In genomic region chr22:31250740-31251330, GRCh38 we compare ENCODE assay signal across 15 cellular contexts. TPM values are rescaled to one million over a fixed set of nuclear protein-coding genes. Genes with fewer than 3 reads are reported as not detected.
DNase-seq lines count a peak whose midpoint lies in the region; ATAC-seq and TF ChIP-seq lines count a peak whose summit lies in the region.
"Had no signal": no experiment of that assay in that cellular context is flagged by ENCODE, and none has a peak within 500 bp of the region (broad histone marks: within the 10 kb centered on the region; RNA-seq: fewer than 3 reads in every experiment).

No MANE protein-coding gene starts in this region.

- no peak overlapping the region for H3K14ac ChIP-seq in trophoblast cell (ENCODE audit: low read length)

- H3K27me3 ChIP-seq in adipocyte (replicated peaks; ENCODE audit: control insufficient read depth, insufficient read depth, low read length) (no peaks in the 10 kb centered on the region), trophoblast cell (ENCODE audit: insufficient read depth, low read length) (no peaks in the 10 kb centered on the region)
- no peaks in the 10 kb centered on the region for H3K27me3 ChIP-seq in CD4-positive, alpha-beta memory T cell (ENCODE audit: insufficient read depth, low read length)
- H3K27me3 ChIP-seq: BLaER1 had no signal

- H4K91ac ChIP-seq in trophoblast cell (ENCODE audit: low read depth, low read length): peak overlapping the region; percentile 45

- peak overlapping the region; percentile 55 for H4K8ac ChIP-seq in trophoblast cell (ENCODE audit: low read depth, low read length)

- TF ChIP-seq CTCF in Calu3 (IDR thresholded peaks at IDR 0.05; ENCODE audit: unreplicated experiment): no peak

- H3K9ac ChIP-seq in adipocyte (ENCODE audit: low read length) (no peak overlapping the region), trophoblast cell (ENCODE audit: low read length) (no peak overlapping the region)
- H3K9ac ChIP-seq: BLaER1, KMS-11 had no signal

- H3K9me3 Mint-ChIP-seq in Calu3 (ENCODE audit: low read depth, unreplicated experiment): no peaks in the 10 kb centered on the region
- H3K9me3 Mint-ChIP-seq in activated T-helper 17 cell treated with anti-CD3 and anti-CD28 coated beads, Interleukin-2, amount 50 U/mL, for 72 hours: no peaks in the 10 kb centered on the region
- H3K9me3 Mint-ChIP-seq in CD4-positive, alpha-beta memory T cell: no peaks in the 10 kb centered on the region
- H3K9me3 Mint-ChIP-seq: naive thymus-derived CD8-positive, alpha-beta T cell had no signal

- H3K4me3 ChIP-seq in adipocyte (ENCODE audit: low read length): peak overlapping the region; percentile 38
- H3K4me3 ChIP-seq in trophoblast cell (ENCODE audit: low read depth, low read length): no peak overlapping the region
- H3K4me3 ChIP-seq in CD4-positive, alpha-beta memory T cell (ENCODE audit: low read length in 2 of 2): no peak overlapping the region
- H3K4me3 ChIP-seq: BLaER1 had no signal

- peaks cover 9% of the 10 kb centered on the region for H3K36me3 Mint-ChIP-seq in Calu3 (ENCODE audit: insufficient read depth, unreplicated experiment)
- no peaks in the 10 kb centered on the region for H3K36me3 Mint-ChIP-seq in activated T-helper 17 cell treated with anti-CD3 and anti-CD28 coated beads, Interleukin-2, amount 50 U/mL, for 72 hours (ENCODE audit: low read depth)
- H3K36me3 Mint-ChIP-seq in CD4-positive, alpha-beta memory T cell: peaks cover 9 to 12% of the 10 kb centered on the region in 2 donors

- POLR2A ChIA-PET in CD4-positive, alpha-beta memory T cell (lab: Charles Lee; ENCODE audit: partially characterized antibody): interaction anchor here (1.6 to 2.2 kb wide), 3 partner anchors 12 to 41 kb away, joined by 5 to 7 read pairs (median 5); partner anchors contain the start of gene PIK3IP1

- H2AK5ac ChIP-seq in trophoblast cell (ENCODE audit: low read length): no peak overlapping the region

- H3K9me3 ChIP-seq in adipocyte (ENCODE audit: control insufficient read depth, low read length) (no peaks in the 10 kb centered on the region), trophoblast cell (ENCODE audit: insufficient read depth, low read depth, low read length) (no peaks in the 10 kb centered on the region)
- H3K9me3 ChIP-seq in CD4-positive, alpha-beta memory T cell (ENCODE audit: control insufficient read depth in 1 of 2, low read length in 2 of 2): no peaks in the 10 kb centered on the region
- H3K9me3 ChIP-seq: BLaER1 had no signal

- WGBS in trophoblast cell (ENCODE audit: extremely low coverage, insufficient coverage, insufficient read length): no CpG with 5 or more reads among the region's 4 CpGs

- H3K27me3 Mint-ChIP-seq in Calu3 (ENCODE audit: unreplicated experiment): no peaks in the 10 kb centered on the region
- H3K27me3 Mint-ChIP-seq in activated T-helper 17 cell treated with anti-CD3 and anti-CD28 coated beads, Interleukin-2, amount 50 U/mL, for 72 hours: no peaks in the 10 kb centered on the region
- no peaks in the 10 kb centered on the region for H3K27me3 Mint-ChIP-seq in CD4-positive, alpha-beta memory T cell
- H3K27me3 Mint-ChIP-seq: naive thymus-derived CD8-positive, alpha-beta T cell had no signal

- BruUV-seq in Calu3 (replicated peaks; lab: Mats Ljungman, UMichigan): no TSS peak

- peaks cover 49% of the 10 kb centered on the region for H3K79me1 ChIP-seq in trophoblast cell (ENCODE audit: low read length)

- H3K18ac ChIP-seq in trophoblast cell (ENCODE audit: low read length): no peak overlapping the region

- no peak overlapping the region for H3K4me3 Mint-ChIP-seq in Calu3 (ENCODE audit: low read depth, unreplicated experiment)
- no peak overlapping the region for H3K4me3 Mint-ChIP-seq in activated T-helper 17 cell treated with anti-CD3 and anti-CD28 coated beads, Interleukin-2, amount 50 U/mL, for 72 hours
- no peak overlapping the region for H3K4me3 Mint-ChIP-seq in CD4-positive, alpha-beta memory T cell

- intact Hi-C loops in Calu3 (cut with micrococcal nuclease; ENCODE audit: unreplicated experiment): no loop called here
- intact Hi-C loops in CD4-positive, alpha-beta memory T cell (cut with micrococcal nuclease): no loop called here

- peak overlapping the region; percentile 74 for H2BK5ac ChIP-seq in trophoblast cell (ENCODE audit: low read depth, low read length, poor library complexity)

- H3K23ac ChIP-seq in trophoblast cell (ENCODE audit: low read length): no peak overlapping the region

- peak overlapping the region; percentile 57 for H2BK120ac ChIP-seq in trophoblast cell (ENCODE audit: insufficient read depth, low read length, poor library complexity)

- DNase-seq in Calu3 (no peak), adipocyte (ENCODE audit: low read depth) (peak; percentile 46), foreskin melanocyte (peak; percentile 82), trophoblast cell (peak in 1 of 2 donors; percentile 24), KG1 (lab: John Stamatoyannopoulos, UW) (no peak)
- no peak for DNase-seq in CD4-positive, alpha-beta memory T cell
- DNase-seq: activated CD4-positive, alpha-beta T cell treated with anti-CD3 and anti-CD28 coated beads for 4 hours; dermis blood vessel endothelial cell; hippocampal formation; naive thymus-derived CD8-positive, alpha-beta T cell; NCI-H226 had no signal

- no peak overlapping the region for H2BK12ac ChIP-seq in trophoblast cell (ENCODE audit: low read length)

- no peak overlapping the region for H4K12ac ChIP-seq in trophoblast cell (ENCODE audit: low read depth, low read length)

- H2AFZ ChIP-seq in trophoblast cell (ENCODE audit: insufficient read depth, low read length, poor library complexity): no peak overlapping the region

- ATAC-seq in activated T-helper 17 cell treated with anti-CD3 and anti-CD28 coated beads, Interleukin-2, amount 50 U/mL, for 72 hours (replicated peaks): no peak
- no peak for ATAC-seq in GM19328 (IDR thresholded peaks at IDR 0.05; ENCODE audit: unreplicated experiment)
- ATAC-seq: naive thymus-derived CD8-positive, alpha-beta T cell had no signal

- peaks cover 12% of the 10 kb centered on the region for H3K4me1 Mint-ChIP-seq in Calu3 (ENCODE audit: low read depth, unreplicated experiment)
- peaks cover 15% of the 10 kb centered on the region for H3K4me1 Mint-ChIP-seq in activated T-helper 17 cell treated with anti-CD3 and anti-CD28 coated beads, Interleukin-2, amount 50 U/mL, for 72 hours
- H3K4me1 Mint-ChIP-seq in CD4-positive, alpha-beta memory T cell: peaks cover 17 to 38% (median 19%) of the 10 kb centered on the region in 4 donors

- H3K79me2 ChIP-seq in trophoblast cell (ENCODE audit: control insufficient read depth, insufficient read depth, low read length, poor library complexity): peaks cover 33% of the 10 kb centered on the region

- H3K36me3 ChIP-seq in adipocyte (ENCODE audit: control insufficient read depth, insufficient read depth, low read length, severe bottlenecking) (no peaks in the 10 kb centered on the region), trophoblast cell (ENCODE audit: control insufficient read depth in 1 of 2, insufficient read depth in 2 of 2, low read length in 2 of 2) (peaks cover 3 to 7% of the 10 kb centered on the region in 2 experiments)
- peaks cover 4% of the 10 kb centered on the region for H3K36me3 ChIP-seq in CD4-positive, alpha-beta memory T cell (ENCODE audit: insufficient read depth, low read length)

- H3K4me2 ChIP-seq in trophoblast cell (ENCODE audit: low read length): peak overlapping the region; percentile 82
- H3K4me2 ChIP-seq: BLaER1, KMS-11 had no signal

- H3K27ac Mint-ChIP-seq in Calu3 (ENCODE audit: unreplicated experiment): peak overlapping the region; percentile 23
- H3K27ac Mint-ChIP-seq in activated T-helper 17 cell treated with anti-CD3 and anti-CD28 coated beads, Interleukin-2, amount 50 U/mL, for 72 hours: no peak overlapping the region
- peak overlapping the region in 3 of 7 donors; percentile 4 to 50 (median 27) for H3K27ac Mint-ChIP-seq in CD4-positive, alpha-beta memory T cell

- CTCF ChIA-PET in Calu3 (lab: Charles Lee): no interaction called here
- CTCF ChIA-PET in CD4-positive, alpha-beta memory T cell (lab: Charles Lee; ENCODE audit: partially characterized antibody): interaction anchor here (1.9 to 2.4 kb wide), 2 partner anchors 21 to 38 kb away, joined by 10 to 20 read pairs; partner anchors contain the start of gene LIMK2

- H3K4me1 ChIP-seq in adipocyte (ENCODE audit: control insufficient read depth, insufficient read depth, low read length) (peaks cover 35% of the 10 kb centered on the region), trophoblast cell (ENCODE audit: control insufficient read depth in 1 of 2, insufficient read depth in 2 of 2, low read length in 2 of 2) (peaks cover 39 to 62% of the 10 kb centered on the region in 2 experiments)
- peaks cover 24% of the 10 kb centered on the region for H3K4me1 ChIP-seq in CD4-positive, alpha-beta memory T cell (ENCODE audit: insufficient read depth, low read length)

- H3K27ac ChIP-seq in trophoblast cell (ENCODE audit: low read depth, low read length): peak overlapping the region; percentile 90
- no peak overlapping the region for H3K27ac ChIP-seq in CD4-positive, alpha-beta memory T cell (ENCODE audit: low read depth, low read length)
- H3K27ac ChIP-seq: BLaER1, KMS-11 had no signal

- H3K4ac ChIP-seq in trophoblast cell (ENCODE audit: low read depth, low read length): peak overlapping the region; percentile 85

RNA-seq across cellular contexts. Expression of gene LIMK2, which starts 38.7 kb away (rescaled TPM):
- total RNA-seq in Calu3 (2022): 59.9 and 60.7 TPM in 2 replicates
- polyA plus RNA-seq in trophoblast cell (2013): 131 and 135 TPM in 2 replicates
- total RNA-seq in activated T-helper 17 cell treated with anti-CD3 and anti-CD28 coated beads, Interleukin-2, amount 50 U/mL, for 72 hours: 10 to 100 TPM; 59.5 to 61.4 TPM
- total RNA-seq in CD4-positive, alpha-beta memory T cell: 10 to 100 TPM; 32.2 to 33.2 TPM
- 10 to 100 TPM; 12.3 to 26.8 TPM for polyA plus RNA-seq in CD4-positive, alpha-beta memory T cell

RNA-seq across cellular contexts. Expression of gene PIK3IP1, which starts 41.5 kb away (rescaled TPM):
- total RNA-seq in Calu3 (2022): 6.2 and 7.5 TPM in 2 replicates
- polyA plus RNA-seq in trophoblast cell (2013): 3.7 and 4.0 TPM in 2 replicates
- 10 to 100 TPM; 11.0 to 24.1 TPM for total RNA-seq in activated T-helper 17 cell treated with anti-CD3 and anti-CD28 coated beads, Interleukin-2, amount 50 U/mL, for 72 hours
- total RNA-seq in CD4-positive, alpha-beta memory T cell: 100 to 1,000 TPM; 399 to 411 TPM
- 100 to 1,000 TPM; 418 to 473 TPM for polyA plus RNA-seq in CD4-positive, alpha-beta memory T cell

Comparison
In these comparisons a context has a peak if more than half of its experiments do, and no peak if none do; other contexts are left out.
1. DNase-seq: peak in adipocyte (single experiment) and foreskin melanocyte (single experiment); none in Calu3 (single experiment), CD4-positive, alpha-beta memory T cell (0 of 5) and KG1 (single experiment).
2. RNA of gene PIK3IP1, which starts 41.5 kb away (total RNA-seq): 399 to 411 TPM in CD4-positive, alpha-beta memory T cell; 11.0 to 24.1 TPM in activated T-helper 17 cell treated with anti-CD3 and anti-CD28 coated beads, Interleukin-2, amount 50 U/mL, for 72 hours and 6.2 to 7.5 TPM in Calu3; every median in the first group is over 10 times any median in the second.